9 cellular contexts compared by ENCODE assay signal in the genomic region with DNA sequence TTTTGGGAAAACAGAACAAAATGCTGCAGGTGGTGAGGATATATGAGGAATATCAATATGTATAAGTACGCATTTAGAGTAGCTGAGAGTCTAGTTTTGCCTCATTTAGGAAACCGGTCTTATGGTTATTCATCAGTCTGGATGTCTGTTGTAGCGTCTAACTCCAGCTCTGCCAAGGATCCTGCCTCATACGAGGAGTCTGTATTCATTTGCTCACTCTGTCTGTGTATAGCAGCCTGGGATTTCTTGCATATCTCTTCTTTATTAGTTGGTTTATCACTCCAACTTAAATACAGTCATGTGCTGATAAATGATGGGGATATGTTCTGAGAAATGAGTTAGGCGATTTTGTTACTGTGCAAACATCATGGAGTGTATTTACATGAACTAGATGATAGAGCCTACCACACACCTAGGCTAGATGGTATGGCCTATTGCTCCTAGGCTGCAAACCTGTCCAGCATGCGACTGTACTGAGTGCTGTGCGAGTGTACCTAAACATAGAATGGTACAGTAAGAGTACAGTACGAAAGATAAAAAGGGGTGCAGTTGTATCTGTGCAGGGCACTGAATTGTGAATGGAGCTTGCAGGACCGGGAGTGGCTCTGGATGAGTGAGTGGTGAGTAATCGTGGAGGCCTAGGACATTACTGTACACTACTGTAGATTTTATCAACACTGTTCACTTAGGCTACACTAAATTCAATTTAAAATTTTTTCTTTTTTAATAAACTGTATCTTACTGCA.
DNase-seq lines count a peak whose midpoint lies in the region; ATAC-seq, FAIRE-seq and TF ChIP-seq lines count a peak whose summit lies in the region.
"Had no signal": no experiment of that assay in that cellular context is flagged by ENCODE, and none has a peak within 500 bp of the region (broad histone marks: within the 10 kb centered on the region; RNA-seq: fewer than 3 reads in every experiment).

No MANE protein-coding gene starts in this region.

- H3K27ac ChIP-seq in HepG2 (ENCODE audit: extremely low read length, insufficient read depth, low read length) (no peak overlapping the region), right lobe of liver (no peak overlapping the region), foreskin keratinocyte (no peak overlapping the region)
- H3K27ac ChIP-seq: skin epidermis had no signal

- H3K27me3 ChIP-seq in HepG2 (ENCODE audit: control insufficient read depth in 1 of 2, insufficient read depth in 2 of 2, low read length in 2 of 2): no peaks in the 10 kb centered on the region
- H3K27me3 ChIP-seq in right lobe of liver: no peaks in the 10 kb centered on the region
- H3K27me3 ChIP-seq in foreskin keratinocyte: no peaks in the 10 kb centered on the region

- BruUV-seq in HepG2 (replicated peaks; lab: Mats Ljungman, UMichigan): no TSS peak

- no peaks in the 10 kb centered on the region for H3K9me3 ChIP-seq in HepG2 (ENCODE audit: low read length)
- no peaks in the 10 kb centered on the region for H3K9me3 ChIP-seq in right lobe of liver

- no peaks in the 10 kb centered on the region for H4K20me1 ChIP-seq in HepG2 (ENCODE audit: insufficient read depth, low read length)

- H2AFZ ChIP-seq in HepG2 (ENCODE audit: low read length): no peak overlapping the region

- no peak for TF ChIP-seq RAD21 in HepG2 (CRISPR knock-in tag; IDR thresholded peaks at IDR 0.05)

- TF ChIP-seq EP300 in HepG2 (IDR thresholded peaks at IDR 0.05; ENCODE audit: low read depth in 2 of 2, low read length in 2 of 2) (no peak), HepG2 (CRISPR knock-in tag; IDR thresholded peaks at IDR 0.05; ENCODE audit: borderline replicate concordance) (no peak)

- H3K4me1 ChIP-seq in HepG2 (ENCODE audit: insufficient read depth, low read length) (peaks cover 6% of the 10 kb centered on the region), right lobe of liver (peaks cover 0 to 1% (median 0%) of the 10 kb centered on the region in 4 donors), foreskin keratinocyte (peaks cover 19% of the 10 kb centered on the region)

- FAIRE-seq in HepG2 (lab: Jason Lieb, UNC): no peak
- FAIRE-seq in urothelium cell line (lab: Jason Lieb, UNC): no peak

- WGBS in HepG2 (ENCODE audit: low lambda C conversion rate): 93% methylated on average over 10 of the region's 10 CpGs
- WGBS in right lobe of liver (ENCODE audit: insufficient coverage, low coverage, low lambda C conversion rate, missing lambda C conversion rate): 91% methylated on average over 10 of the region's 10 CpGs

- H3K79me2 ChIP-seq in HepG2 (ENCODE audit: insufficient read depth, low read length): no peaks in the 10 kb centered on the region

- CTCF ChIA-PET in HepG2 (lab: Yijun Ruan, JAX; ENCODE audit: low intra/inter-chr PET ratio, low total read pairs): no interaction called here

- H3K4me3 ChIP-seq in HepG2 (replicated peaks in 1 of 3; ENCODE audit: insufficient read depth in 1 of 3, low read depth in 2 of 3, low read length in 3 of 3) (no peak overlapping the region), right lobe of liver (no peak overlapping the region)
- H3K4me3 ChIP-seq: skin epidermis had no signal

- intact Hi-C loops in HepG2 (cut with micrococcal nuclease; ENCODE audit: unreplicated experiment): no loop called here
- intact Hi-C loops in right lobe of liver (cut with DNase I): no loop called here

- peak; percentile 46; the same call in 2 of the 3 replicates for ATAC-seq in HepG2
- no peak for ATAC-seq in right lobe of liver
- peak; percentile 100 for ATAC-seq in foreskin keratinocyte

- DNase-seq in HepG2 (ENCODE audit: low spot score) (peak; percentile 15), right lobe of liver (no peak), SW480 (ENCODE audit: low spot score) (peak; percentile 46), foreskin keratinocyte (peak; percentile 58 to 80), urothelium cell line (ENCODE audit: low spot score) (peak; percentile 35), NCI-H2029 (lab: John Stamatoyannopoulos, UW) (no peak), NCI-H345 (lab: John Stamatoyannopoulos, UW) (no peak), medulla oblongata (ENCODE audit: extremely low spot score) (no peak)

- H3K4me2 ChIP-seq in HepG2 (ENCODE audit: low read depth, low read length): no peak overlapping the region

- in situ Hi-C loops in HepG2 (cut with HindIII; ENCODE audit: extremely low pct_ligation_motif_present, low pct_unique_long_range_greater_than_20kb): no loop called here

- POLR2A ChIA-PET in HepG2 (lab: Yijun Ruan, JAX): no interaction called here

- TF ChIP-seq POLR2A in HepG2 (IDR thresholded peaks at IDR 0.05; ENCODE audit: insufficient read depth in 1 of 2, low read depth in 2 of 2, low read length in 2 of 2) (no peak), right lobe of liver (IDR thresholded peaks at IDR 0.05) (no peak)

- H3K36me3 ChIP-seq in HepG2 (replicated peaks in 1 of 2; ENCODE audit: control insufficient read depth in 1 of 2, insufficient read depth in 2 of 2, low read length in 2 of 2) (no peaks in the 10 kb centered on the region), right lobe of liver (no peaks in the 10 kb centered on the region)

- no peak overlapping the region for H3K9ac ChIP-seq in HepG2 (ENCODE audit: insufficient read depth, low read depth, low read length)

- TF ChIP-seq CTCF in HepG2 (CRISPR knock-in tag; IDR thresholded peaks at IDR 0.05) (no peak), right lobe of liver (IDR thresholded peaks at IDR 0.05) (no peak), foreskin keratinocyte (conservative IDR thresholded peaks at IDR 0.05) (no peak)

TF ChIP-seq in HepG2, 621 proteins besides CTCF, POLR2A, EP300 and RAD21:
- TF ChIP-seq THYN1 (CRISPR knock-in tag; IDR thresholded peaks at IDR 0.05; ENCODE audit: borderline replicate concordance, low read depth): no peak
- TF ChIP-seq, protein P1, sequence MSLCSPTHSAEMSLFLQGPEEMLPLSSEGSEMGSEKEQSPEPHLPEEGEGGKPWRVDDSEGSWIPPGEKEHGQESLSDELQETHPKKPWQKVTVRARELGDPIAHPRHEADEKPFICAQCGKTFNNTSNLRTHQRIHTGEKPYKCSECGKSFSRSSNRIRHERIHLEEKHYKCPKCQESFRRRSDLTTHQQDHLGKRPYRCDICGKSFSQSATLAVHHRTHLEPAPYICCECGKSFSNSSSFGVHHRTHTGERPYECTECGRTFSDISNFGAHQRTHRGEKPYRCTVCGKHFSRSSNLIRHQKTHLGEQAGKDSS (CRISPR knock-in tag; IDR thresholded peaks at IDR 0.05; ENCODE audit: borderline replicate concordance, low read depth): no peak
- TF ChIP-seq, protein P2, sequence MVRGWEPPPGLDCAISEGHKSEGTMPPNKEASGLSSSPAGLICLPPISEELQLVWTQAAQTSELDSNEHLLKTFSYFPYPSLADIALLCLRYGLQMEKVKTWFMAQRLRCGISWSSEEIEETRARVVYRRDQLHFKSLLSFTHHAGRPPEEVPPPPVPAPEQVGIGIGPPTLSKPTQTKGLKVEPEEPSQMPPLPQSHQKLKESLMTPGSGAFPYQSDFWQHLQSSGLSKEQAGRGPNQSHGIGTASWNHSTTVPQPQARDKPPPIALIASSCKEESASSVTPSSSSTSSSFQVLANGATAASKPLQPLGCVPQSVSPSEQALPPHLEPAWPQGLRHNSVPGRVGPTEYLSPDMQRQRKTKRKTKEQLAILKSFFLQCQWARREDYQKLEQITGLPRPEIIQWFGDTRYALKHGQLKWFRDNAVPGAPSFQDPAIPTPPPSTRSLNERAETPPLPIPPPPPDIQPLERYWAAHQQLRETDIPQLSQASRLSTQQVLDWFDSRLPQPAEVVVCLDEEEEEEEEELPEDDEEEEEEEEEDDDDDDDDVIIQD (CRISPR knock-in tag; IDR thresholded peaks at IDR 0.05; ENCODE audit: low read depth): peak; percentile 26; the same call in 1 of the 2 replicates

Comparison
In these comparisons a context has a peak if more than half of its experiments do, and no peak if none do; other contexts are left out.
1. ATAC-seq: peak in HepG2 (single experiment) and foreskin keratinocyte (single experiment); none in right lobe of liver (0 of 4).
2. DNase-seq: peak in HepG2 (single experiment), SW480 (single experiment), foreskin keratinocyte (2 of 2) and urothelium cell line (single experiment); none in right lobe of liver (0 of 3), NCI-H2029 (single experiment), NCI-H345 (single experiment) and medulla oblongata (single experiment).